Comparison of ENCODE assay signal across 1 cellular context in genomic region chr1:170288155-170288554, GRCh38.
TF ChIP-seq lines count a peak whose summit lies in the region.

No MANE protein-coding gene starts in this region.

TF ChIP-seq in WTC11, 78 proteins besides CTCF, POLR2A, EP300 and RAD21 (continued from another document):
- TF ChIP-seq ZNF425 (CRISPR knock-in tag; conservative IDR thresholded peaks at IDR 0.05) (no peak), USF1 (CRISPR knock-in tag; IDR thresholded peaks at IDR 0.05) (no peak), MYBL2 (CRISPR knock-in tag; IDR thresholded peaks at IDR 0.05) (no peak), ZNF281 (CRISPR knock-in tag; IDR thresholded peaks at IDR 0.05) (no peak), CBFB (CRISPR knock-in tag; IDR thresholded peaks at IDR 0.05; ENCODE audit: low read depth) (no peak), SMAD3 (CRISPR knock-in tag; IDR thresholded peaks at IDR 0.05; ENCODE audit: borderline replicate concordance) (no peak), FOXJ3 (CRISPR knock-in tag; IDR thresholded peaks at IDR 0.05; ENCODE audit: borderline replicate concordance) (no peak)
